Comparison of ENCODE assay signal across 18 cellular contexts in the genomic region with DNA sequence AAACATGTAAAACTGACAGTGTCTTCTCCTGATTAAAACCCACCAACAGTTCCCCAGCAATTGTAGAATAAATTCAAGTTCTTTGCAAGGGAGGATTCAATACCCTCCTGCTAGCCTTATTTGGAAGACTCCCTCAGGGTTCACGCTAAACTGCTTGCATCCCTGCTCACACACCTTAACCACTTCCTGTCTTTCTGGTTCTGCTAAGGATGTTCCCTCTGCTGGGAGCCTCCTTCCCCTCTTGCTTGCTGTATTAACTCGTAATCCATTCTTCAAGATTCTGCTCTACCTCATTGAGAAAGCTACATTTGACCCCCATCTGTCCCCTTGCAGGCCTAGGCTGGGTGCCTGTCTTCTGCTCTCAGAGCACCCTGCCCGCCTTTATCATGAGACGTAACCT. TPM values are rescaled to one million over a fixed set of nuclear protein-coding genes. Genes with fewer than 3 reads are reported as not detected.
DNase-seq lines count a peak whose midpoint lies in the region; ATAC-seq and TF ChIP-seq lines count a peak whose summit lies in the region.
"Had no signal": no experiment of that assay in that cellular context is flagged by ENCODE, and none has a peak within 500 bp of the region (broad histone marks: within the 10 kb centered on the region; RNA-seq: fewer than 3 reads in every experiment).

No MANE protein-coding gene starts in this region.

- TF ChIP-seq CTCF in VCaP (conservative IDR thresholded peaks at IDR 0.05) (no peak), prostate gland (IDR thresholded peaks at IDR 0.05) (no peak)

- no peaks in the 10 kb centered on the region for H3K36me3 ChIP-seq in HUES6 (ENCODE audit: control insufficient read depth, insufficient read depth, low read length)
- H3K36me3 ChIP-seq in iPS-15b (ENCODE audit: control insufficient read depth, insufficient read depth, low read length), result no peaks in the 10 kb centered on the region
- no peaks in the 10 kb centered on the region for H3K36me3 ChIP-seq in prostate gland
- H3K36me3 ChIP-seq: SJCRH30 had no signal

- intact Hi-C loops in prostate gland (cut with DNase I), result no loop called here

- WGBS in prostate gland, result 20% methylated on average over 4 of the region's 4 CpGs

- H3K4me1 ChIP-seq in HUES6 (ENCODE audit: control insufficient read depth, insufficient read depth, low read length) (peaks cover 19% of the 10 kb centered on the region), iPS-15b (ENCODE audit: control insufficient read depth, insufficient read depth, low read length) (peaks cover 6% of the 10 kb centered on the region), prostate gland (replicated peaks) (no peaks in the 10 kb centered on the region)
- H3K4me1 ChIP-seq: SJCRH30 had no signal

- ATAC-seq in HG03025 (IDR thresholded peaks at IDR 0.05; ENCODE audit: low FRiP score, unreplicated experiment), result no peak
- ATAC-seq: HepG2 had no signal

- no peaks in the 10 kb centered on the region for H3K9me3 ChIP-seq in HUES6 (ENCODE audit: control insufficient read depth, insufficient read depth, low read depth, low read length)
- no peaks in the 10 kb centered on the region for H3K9me3 ChIP-seq in iPS-15b (ENCODE audit: control insufficient read depth, insufficient read depth, low read length)
- no peaks in the 10 kb centered on the region for H3K9me3 ChIP-seq in prostate gland
- H3K9me3 ChIP-seq: SJCRH30 had no signal

- no peak overlapping the region for H3K27ac ChIP-seq in HUES6 (ENCODE audit: low read depth, low read length)
- H3K27ac ChIP-seq in VCaP, result peak overlapping the region; percentile 72
- H3K27ac ChIP-seq in prostate gland, result no peak overlapping the region
- H3K27ac ChIP-seq: SJCRH30 had no signal

- H3K9ac ChIP-seq in HUES6 (ENCODE audit: low read length), result no peak overlapping the region
- H3K9ac ChIP-seq in iPS-15b (ENCODE audit: low read depth, low read length), result no peak overlapping the region

- DNase-seq in prostate gland (ENCODE audit: low spot score) (peak; percentile 12), NCI-H2081 treated with DMSO at 0.1 percent for 48 hours (lab: John Stamatoyannopoulos, UW) (no peak), NCI-H2196 treated with DMSO at 0.1 percent for 48 hours (lab: John Stamatoyannopoulos, UW; ENCODE audit: unreplicated experiment) (no peak), NOMO-1 treated with dmso at 0.1 percent for 144 hours (lab: John Stamatoyannopoulos, UW; ENCODE audit: unreplicated experiment) (no peak)
- DNase-seq: CD4-positive, CD25-positive, alpha-beta regulatory T cell; Karpas-422; MM.1S; NCI-H1105 treated with DMSO at 0.1 percent for 48 hours; NCI-H1694 treated with DMSO at 0.1 percent for 48 hours; NCI-H526 treated with DMSO at 0.1 percent for 48 hours; RPMI8226; SJCRH30 had no signal

- H3K4me3 ChIP-seq in HUES6 (ENCODE audit: low read depth, low read length) (peak overlapping the region; percentile 4; the same call in 1 of the 2 replicates), iPS-15b (ENCODE audit: low read depth, low read length) (peak overlapping the region; percentile 59), prostate gland (no peak overlapping the region)
- H3K4me3 ChIP-seq: SJCRH30 had no signal

- H3K27me3 ChIP-seq in HUES6 (ENCODE audit: control insufficient read depth, insufficient read depth, low read length) (peaks cover 58% of the 10 kb centered on the region), iPS-15b (ENCODE audit: control insufficient read depth, insufficient read depth, low read length) (peaks cover 51% of the 10 kb centered on the region), prostate gland (replicated peaks; ENCODE audit: insufficient read depth) (no peaks in the 10 kb centered on the region)
- H3K27me3 ChIP-seq: SJCRH30 had no signal

- TF ChIP-seq POLR2A in prostate gland (IDR thresholded peaks at IDR 0.05), result no peak

RNA-seq across cellular contexts. Expression of a gene that starts 2.3 kb away (rescaled TPM):
- total RNA-seq in prostate gland, result 10 to 100 TPM in 1 of 2 donors, 1 to 10 TPM in 1; 9.0 to 10.6 TPM
- total RNA-seq: B cell; CD4-positive, CD25-positive, alpha-beta regulatory T cell; HepG2; SJCRH30 had no signal

Comparison
In these comparisons a context has a peak if more than half of its experiments do, and no peak if none do; other contexts are left out.
1. H3K4me3 ChIP-seq: peak in HUES6 (single experiment) and iPS-15b (single experiment); none in prostate gland (0 of 2).